Comparison of ENCODE assay signal across 1 cellular context in the genomic region with DNA sequence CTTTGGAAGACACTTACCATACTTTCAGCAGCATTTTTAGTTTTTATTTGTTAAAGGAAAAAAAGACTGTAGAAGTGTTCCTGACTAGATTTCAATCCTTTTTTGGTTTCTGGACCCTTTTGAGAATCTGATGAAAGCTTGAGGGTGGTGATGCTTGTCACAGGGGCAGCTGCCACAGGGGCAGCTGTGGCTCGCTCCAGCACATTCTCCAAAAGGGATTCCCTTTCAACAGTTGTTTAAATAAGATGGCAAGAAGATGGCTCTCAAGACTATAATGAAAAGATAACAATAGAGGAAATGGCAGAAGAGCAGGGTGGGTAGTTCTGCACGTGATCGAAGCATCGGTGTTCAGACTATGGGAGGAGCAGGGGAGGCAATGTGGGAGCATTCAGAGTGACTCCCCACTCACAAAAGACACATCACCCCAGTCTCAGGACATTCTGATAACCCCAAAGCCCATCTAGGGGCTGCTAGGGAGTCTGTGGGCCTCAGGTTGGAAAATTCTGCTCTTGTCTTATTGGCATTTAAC.
TF ChIP-seq lines count a peak whose summit lies in the region.

No MANE protein-coding gene starts in this region.

TF ChIP-seq in WTC11, 78 proteins besides CTCF, POLR2A, EP300 and RAD21 (continued from another document):
- TF ChIP-seq, protein P1, sequence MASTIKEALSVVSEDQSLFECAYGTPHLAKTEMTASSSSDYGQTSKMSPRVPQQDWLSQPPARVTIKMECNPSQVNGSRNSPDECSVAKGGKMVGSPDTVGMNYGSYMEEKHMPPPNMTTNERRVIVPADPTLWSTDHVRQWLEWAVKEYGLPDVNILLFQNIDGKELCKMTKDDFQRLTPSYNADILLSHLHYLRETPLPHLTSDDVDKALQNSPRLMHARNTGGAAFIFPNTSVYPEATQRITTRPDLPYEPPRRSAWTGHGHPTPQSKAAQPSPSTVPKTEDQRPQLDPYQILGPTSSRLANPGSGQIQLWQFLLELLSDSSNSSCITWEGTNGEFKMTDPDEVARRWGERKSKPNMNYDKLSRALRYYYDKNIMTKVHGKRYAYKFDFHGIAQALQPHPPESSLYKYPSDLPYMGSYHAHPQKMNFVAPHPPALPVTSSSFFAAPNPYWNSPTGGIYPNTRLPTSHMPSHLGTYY (CRISPR knock-in tag; IDR thresholded peaks at IDR 0.05), result no peak
- TF ChIP-seq, protein P2, sequence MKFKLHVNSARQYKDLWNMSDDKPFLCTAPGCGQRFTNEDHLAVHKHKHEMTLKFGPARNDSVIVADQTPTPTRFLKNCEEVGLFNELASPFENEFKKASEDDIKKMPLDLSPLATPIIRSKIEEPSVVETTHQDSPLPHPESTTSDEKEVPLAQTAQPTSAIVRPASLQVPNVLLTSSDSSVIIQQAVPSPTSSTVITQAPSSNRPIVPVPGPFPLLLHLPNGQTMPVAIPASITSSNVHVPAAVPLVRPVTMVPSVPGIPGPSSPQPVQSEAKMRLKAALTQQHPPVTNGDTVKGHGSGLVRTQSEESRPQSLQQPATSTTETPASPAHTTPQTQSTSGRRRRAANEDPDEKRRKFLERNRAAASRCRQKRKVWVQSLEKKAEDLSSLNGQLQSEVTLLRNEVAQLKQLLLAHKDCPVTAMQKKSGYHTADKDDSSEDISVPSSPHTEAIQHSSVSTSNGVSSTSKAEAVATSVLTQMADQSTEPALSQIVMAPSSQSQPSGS (CRISPR knock-in tag; IDR thresholded peaks at IDR 0.05; ENCODE audit: borderline replicate concordance, low read depth), result no peak
- TF ChIP-seq EMX1 (CRISPR knock-in tag; IDR thresholded peaks at IDR 0.05) (no peak), FOXP1 (CRISPR knock-in tag; IDR thresholded peaks at IDR 0.05; ENCODE audit: borderline replicate concordance) (no peak), ZNF138 (CRISPR knock-in tag; conservative IDR thresholded peaks at IDR 0.05) (no peak), ZNF263 (CRISPR knock-in tag; IDR thresholded peaks at IDR 0.05; ENCODE audit: low read depth) (no peak), HMGA2 (CRISPR knock-in tag; IDR thresholded peaks at IDR 0.05) (no peak), NR2C2 (CRISPR knock-in tag; IDR thresholded peaks at IDR 0.05) (no peak), SP1 (CRISPR knock-in tag; conservative IDR thresholded peaks at IDR 0.05) (no peak)
- TF ChIP-seq, protein P3, sequence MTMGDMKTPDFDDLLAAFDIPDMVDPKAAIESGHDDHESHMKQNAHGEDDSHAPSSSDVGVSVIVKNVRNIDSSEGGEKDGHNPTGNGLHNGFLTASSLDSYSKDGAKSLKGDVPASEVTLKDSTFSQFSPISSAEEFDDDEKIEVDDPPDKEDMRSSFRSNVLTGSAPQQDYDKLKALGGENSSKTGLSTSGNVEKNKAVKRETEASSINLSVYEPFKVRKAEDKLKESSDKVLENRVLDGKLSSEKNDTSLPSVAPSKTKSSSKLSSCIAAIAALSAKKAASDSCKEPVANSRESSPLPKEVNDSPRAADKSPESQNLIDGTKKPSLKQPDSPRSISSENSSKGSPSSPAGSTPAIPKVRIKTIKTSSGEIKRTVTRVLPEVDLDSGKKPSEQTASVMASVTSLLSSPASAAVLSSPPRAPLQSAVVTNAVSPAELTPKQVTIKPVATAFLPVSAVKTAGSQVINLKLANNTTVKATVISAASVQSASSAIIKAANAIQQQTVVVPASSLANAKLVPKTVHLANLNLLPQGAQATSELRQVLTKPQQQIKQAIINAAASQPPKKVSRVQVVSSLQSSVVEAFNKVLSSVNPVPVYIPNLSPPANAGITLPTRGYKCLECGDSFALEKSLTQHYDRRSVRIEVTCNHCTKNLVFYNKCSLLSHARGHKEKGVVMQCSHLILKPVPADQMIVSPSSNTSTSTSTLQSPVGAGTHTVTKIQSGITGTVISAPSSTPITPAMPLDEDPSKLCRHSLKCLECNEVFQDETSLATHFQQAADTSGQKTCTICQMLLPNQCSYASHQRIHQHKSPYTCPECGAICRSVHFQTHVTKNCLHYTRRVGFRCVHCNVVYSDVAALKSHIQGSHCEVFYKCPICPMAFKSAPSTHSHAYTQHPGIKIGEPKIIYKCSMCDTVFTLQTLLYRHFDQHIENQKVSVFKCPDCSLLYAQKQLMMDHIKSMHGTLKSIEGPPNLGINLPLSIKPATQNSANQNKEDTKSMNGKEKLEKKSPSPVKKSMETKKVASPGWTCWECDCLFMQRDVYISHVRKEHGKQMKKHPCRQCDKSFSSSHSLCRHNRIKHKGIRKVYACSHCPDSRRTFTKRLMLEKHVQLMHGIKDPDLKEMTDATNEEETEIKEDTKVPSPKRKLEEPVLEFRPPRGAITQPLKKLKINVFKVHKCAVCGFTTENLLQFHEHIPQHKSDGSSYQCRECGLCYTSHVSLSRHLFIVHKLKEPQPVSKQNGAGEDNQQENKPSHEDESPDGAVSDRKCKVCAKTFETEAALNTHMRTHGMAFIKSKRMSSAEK (CRISPR knock-in tag; IDR thresholded peaks at IDR 0.05; ENCODE audit: borderline replicate concordance), result no peak
- TF ChIP-seq, protein P4, sequence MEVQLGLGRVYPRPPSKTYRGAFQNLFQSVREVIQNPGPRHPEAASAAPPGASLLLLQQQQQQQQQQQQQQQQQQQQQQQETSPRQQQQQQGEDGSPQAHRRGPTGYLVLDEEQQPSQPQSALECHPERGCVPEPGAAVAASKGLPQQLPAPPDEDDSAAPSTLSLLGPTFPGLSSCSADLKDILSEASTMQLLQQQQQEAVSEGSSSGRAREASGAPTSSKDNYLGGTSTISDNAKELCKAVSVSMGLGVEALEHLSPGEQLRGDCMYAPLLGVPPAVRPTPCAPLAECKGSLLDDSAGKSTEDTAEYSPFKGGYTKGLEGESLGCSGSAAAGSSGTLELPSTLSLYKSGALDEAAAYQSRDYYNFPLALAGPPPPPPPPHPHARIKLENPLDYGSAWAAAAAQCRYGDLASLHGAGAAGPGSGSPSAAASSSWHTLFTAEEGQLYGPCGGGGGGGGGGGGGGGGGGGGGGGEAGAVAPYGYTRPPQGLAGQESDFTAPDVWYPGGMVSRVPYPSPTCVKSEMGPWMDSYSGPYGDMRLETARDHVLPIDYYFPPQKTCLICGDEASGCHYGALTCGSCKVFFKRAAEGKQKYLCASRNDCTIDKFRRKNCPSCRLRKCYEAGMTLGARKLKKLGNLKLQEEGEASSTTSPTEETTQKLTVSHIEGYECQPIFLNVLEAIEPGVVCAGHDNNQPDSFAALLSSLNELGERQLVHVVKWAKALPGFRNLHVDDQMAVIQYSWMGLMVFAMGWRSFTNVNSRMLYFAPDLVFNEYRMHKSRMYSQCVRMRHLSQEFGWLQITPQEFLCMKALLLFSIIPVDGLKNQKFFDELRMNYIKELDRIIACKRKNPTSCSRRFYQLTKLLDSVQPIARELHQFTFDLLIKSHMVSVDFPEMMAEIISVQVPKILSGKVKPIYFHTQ (CRISPR knock-in tag; IDR thresholded peaks at IDR 0.05), result no peak
- TF ChIP-seq, protein P5, sequence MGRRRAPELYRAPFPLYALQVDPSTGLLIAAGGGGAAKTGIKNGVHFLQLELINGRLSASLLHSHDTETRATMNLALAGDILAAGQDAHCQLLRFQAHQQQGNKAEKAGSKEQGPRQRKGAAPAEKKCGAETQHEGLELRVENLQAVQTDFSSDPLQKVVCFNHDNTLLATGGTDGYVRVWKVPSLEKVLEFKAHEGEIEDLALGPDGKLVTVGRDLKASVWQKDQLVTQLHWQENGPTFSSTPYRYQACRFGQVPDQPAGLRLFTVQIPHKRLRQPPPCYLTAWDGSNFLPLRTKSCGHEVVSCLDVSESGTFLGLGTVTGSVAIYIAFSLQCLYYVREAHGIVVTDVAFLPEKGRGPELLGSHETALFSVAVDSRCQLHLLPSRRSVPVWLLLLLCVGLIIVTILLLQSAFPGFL (CRISPR knock-in tag; IDR thresholded peaks at IDR 0.05; ENCODE audit: borderline replicate concordance), result no peak
- TF ChIP-seq, protein P6, sequence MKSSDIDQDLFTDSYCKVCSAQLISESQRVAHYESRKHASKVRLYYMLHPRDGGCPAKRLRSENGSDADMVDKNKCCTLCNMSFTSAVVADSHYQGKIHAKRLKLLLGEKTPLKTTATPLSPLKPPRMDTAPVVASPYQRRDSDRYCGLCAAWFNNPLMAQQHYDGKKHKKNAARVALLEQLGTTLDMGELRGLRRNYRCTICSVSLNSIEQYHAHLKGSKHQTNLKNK (CRISPR knock-in tag; IDR thresholded peaks at IDR 0.05), result no peak
- TF ChIP-seq, protein P7, sequence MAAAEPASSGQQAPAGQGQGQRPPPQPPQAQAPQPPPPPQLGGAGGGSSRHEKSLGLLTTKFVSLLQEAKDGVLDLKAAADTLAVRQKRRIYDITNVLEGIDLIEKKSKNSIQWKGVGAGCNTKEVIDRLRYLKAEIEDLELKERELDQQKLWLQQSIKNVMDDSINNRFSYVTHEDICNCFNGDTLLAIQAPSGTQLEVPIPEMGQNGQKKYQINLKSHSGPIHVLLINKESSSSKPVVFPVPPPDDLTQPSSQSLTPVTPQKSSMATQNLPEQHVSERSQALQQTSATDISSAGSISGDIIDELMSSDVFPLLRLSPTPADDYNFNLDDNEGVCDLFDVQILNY (CRISPR knock-in tag; IDR thresholded peaks at IDR 0.05), result no peak
